ENCODE assay signal across 8 cellular contexts in genomic region chr4:142404191-142404611, GRCh38.
DNase-seq lines count a peak whose midpoint lies in the region; ATAC-seq and TF ChIP-seq lines count a peak whose summit lies in the region.

No MANE protein-coding gene starts in this region.

- peaks cover 3% of the 10 kb centered on the region for H3K79me1 ChIP-seq in mesenchymal stem cell (replicated peaks; ENCODE audit: low read length, poor library complexity, severe bottlenecking)

- no peak overlapping the region for H2AK5ac ChIP-seq in mesenchymal stem cell (ENCODE audit: low read length, severe bottlenecking)

- no peak overlapping the region for H2AFZ ChIP-seq in mesenchymal stem cell (ENCODE audit: low read depth, low read length)

- H3K36me3 ChIP-seq in mesenchymal stem cell (ENCODE audit: control insufficient read depth in 1 of 2, insufficient read depth in 2 of 2, low read depth in 1 of 2, low read length in 2 of 2) (no peaks in the 10 kb centered on the region), uterus (no peaks in the 10 kb centered on the region)

- TF ChIP-seq CTCF in uterus (IDR thresholded peaks at IDR 0.05) = no peak

- H3K4me1 ChIP-seq in mesenchymal stem cell (ENCODE audit: control insufficient read depth, insufficient read depth, low read depth, low read length) (peaks cover 6% of the 10 kb centered on the region), uterus (peaks cover 0 to 4% of the 10 kb centered on the region in 2 donors)

- intact Hi-C loops in uterus (cut with DNase I; ENCODE audit: low total_unique reads) = no loop called here

- H3K27ac ChIP-seq in mesenchymal stem cell (ENCODE audit: low read length, poor library complexity, severe bottlenecking) = peak overlapping the region; percentile 59
- peak overlapping the region; percentile 70 to 80 for H3K27ac ChIP-seq in uterus

- no peak overlapping the region for H3K18ac ChIP-seq in mesenchymal stem cell (ENCODE audit: low read depth in 1 of 2, low read length in 2 of 2)

- no peaks in the 10 kb centered on the region for H3K27me3 ChIP-seq in mesenchymal stem cell (ENCODE audit: control insufficient read depth in 1 of 2, insufficient read depth in 1 of 2, low read length in 2 of 2)
- H3K27me3 ChIP-seq in uterus = no peaks in the 10 kb centered on the region

- H2BK120ac ChIP-seq in mesenchymal stem cell (ENCODE audit: low read depth, low read length) = no peak overlapping the region

- no peak overlapping the region for H4K91ac ChIP-seq in mesenchymal stem cell (ENCODE audit: low read length)

- H3K9me3 ChIP-seq in mesenchymal stem cell (ENCODE audit: control insufficient read depth, low read length) (no peaks in the 10 kb centered on the region), uterus (no peaks in the 10 kb centered on the region)

- peak overlapping the region; percentile 65 for H3K4me2 ChIP-seq in mesenchymal stem cell (ENCODE audit: low read length, poor library complexity, severe bottlenecking)

- in situ Hi-C loops in G401 (cut with HindIII; ENCODE audit: low sequenced_read_pairs) = no loop called here

- no peak overlapping the region for H2BK5ac ChIP-seq in mesenchymal stem cell (ENCODE audit: low read depth, low read length, poor library complexity, severe bottlenecking)

- WGBS in mesenchymal stem cell = 42% methylated on average over 3 of the region's 3 CpGs

- no peak overlapping the region for H3K23ac ChIP-seq in mesenchymal stem cell (ENCODE audit: low read length in 2 of 2)

- ATAC-seq in GM21381 (IDR thresholded peaks at IDR 0.05; ENCODE audit: unreplicated experiment) = no peak

- no peak for TF ChIP-seq POLR2A in uterus (IDR thresholded peaks at IDR 0.05)

- H3K4ac ChIP-seq in mesenchymal stem cell (ENCODE audit: low read depth in 1 of 2, low read length in 2 of 2) = no peak overlapping the region

- H4K8ac ChIP-seq in mesenchymal stem cell (ENCODE audit: low read length) = no peak overlapping the region

- no peak overlapping the region for H2BK12ac ChIP-seq in mesenchymal stem cell (ENCODE audit: low read length in 2 of 2)

- H2BK15ac ChIP-seq in mesenchymal stem cell (ENCODE audit: low read depth, poor library complexity, severe bottlenecking) = no peak overlapping the region

- H3K4me3 ChIP-seq in mesenchymal stem cell (ENCODE audit: insufficient read depth in 1 of 2, low read depth in 1 of 2, low read length in 2 of 2) (peak overlapping the region in 1 of 2 experiments; percentile 83), uterus (peak overlapping the region in 1 of 2 donors; percentile 37)

- H3K14ac ChIP-seq in mesenchymal stem cell (ENCODE audit: low read length in 2 of 2) = no peak overlapping the region

- H3K9ac ChIP-seq in mesenchymal stem cell (ENCODE audit: low read length) = peak overlapping the region; percentile 91

- peak; percentile 51 for DNase-seq in activated T-cell treated with anti-CD3 and anti-CD28 coated beads for 24 hours (ENCODE audit: low read depth)
- no peak for DNase-seq in activated T-cell treated with anti-CD3 and anti-CD28 coated beads, Interleukin-2, amount 50 U/mL, for 1 hour
- peak; percentile 58 for DNase-seq in amniotic epithelial cell (ENCODE audit: low read depth)
- DNase-seq in mesenchymal stem cell = peak; percentile 59
- peak; percentile 20 to 24 for DNase-seq in uterus
- no peak for DNase-seq in DMS153 (lab: John Stamatoyannopoulos, UW)
- DNase-seq in G401 (ENCODE audit: low spot score) = no peak

Comparison
In these comparisons a context has a peak if more than half of its experiments do, and no peak if none do; other contexts are left out.
1. DNase-seq: peak in activated T-cell treated with anti-CD3 and anti-CD28 coated beads for 24 hours (single experiment), amniotic epithelial cell (single experiment), mesenchymal stem cell (single experiment) and uterus (2 of 2); none in activated T-cell treated with anti-CD3 and anti-CD28 coated beads, Interleukin-2, amount 50 U/mL, for 1 hour (single experiment), DMS153 (single experiment) and G401 (single experiment).